Comparison of ENCODE assay signal across 17 cellular contexts in genomic region chr19:16032509-16033135, GRCh38.
"Had no signal": no experiment of that assay in that cellular context is flagged by ENCODE, and none has a peak within 500 bp of the region (broad histone marks: within the 10 kb centered on the region; RNA-seq: fewer than 3 reads in every experiment).

No MANE protein-coding gene starts in this region.

- H3K27ac ChIP-seq: cardiac muscle cell, foreskin keratinocyte, parathyroid adenoma, right lobe of liver had no signal

- H3K36me3 Mint-ChIP-seq: activated CD8-positive, alpha-beta memory T cell treated with anti-CD3 and anti-CD28 coated beads, Interleukin-2, amount 10 ng/mL, durations not matched to agents 7 days and 5 days; stimulated activated memory B cell treated with anti-CD40 and anti-IgM and Interleukin-4, amounts not matched to agents 10 μg/mL and 1 μg/mL and 100 μg/mL, for 72 hours had no signal

- FAIRE-seq: small intestine had no signal

- H3K27ac Mint-ChIP-seq: activated CD4-positive, alpha-beta T cell treated with anti-CD3 and anti-CD28 coated beads, Interleukin-2, amount 10 ng/mL, durations not matched to agents 7 days and 5 days; activated CD8-positive, alpha-beta memory T cell treated with anti-CD3 and anti-CD28 coated beads, Interleukin-2, amount 10 ng/mL, durations not matched to agents 7 days and 5 days; activated CD8-positive, alpha-beta T cell treated with anti-CD3 and anti-CD28 coated beads for 36 hours; activated naive CD4-positive, alpha-beta T cell treated with anti-CD3 and anti-CD28 coated beads for 36 hours; dendritic cell treated with granulocyte-macrophage colony-stimulating factor and Interleukin-4, amounts not matched to agents 40 ng/mL and 50 ng/mL, for 4 days; nephron progenitor cell; stimulated activated memory B cell treated with anti-CD40 and anti-IgM and Interleukin-4, amounts not matched to agents 10 μg/mL and 1 μg/mL and 100 μg/mL, for 72 hours had no signal

- H3K9ac ChIP-seq: parathyroid adenoma had no signal

- H3K27me3 ChIP-seq: cardiac muscle cell, foreskin keratinocyte, right lobe of liver had no signal

- H3K4me1 Mint-ChIP-seq: activated CD4-positive, alpha-beta T cell treated with anti-CD3 and anti-CD28 coated beads, Interleukin-2, amount 10 ng/mL, durations not matched to agents 7 days and 5 days; activated CD8-positive, alpha-beta memory T cell treated with anti-CD3 and anti-CD28 coated beads, Interleukin-2, amount 10 ng/mL, durations not matched to agents 7 days and 5 days; nephron progenitor cell had no signal

- H3K36me3 ChIP-seq: cardiac muscle cell, right lobe of liver had no signal

- H3K4me1 ChIP-seq: foreskin keratinocyte, parathyroid adenoma, right lobe of liver had no signal

- H3K4me3 Mint-ChIP-seq: activated CD4-positive, alpha-beta T cell treated with anti-CD3 and anti-CD28 coated beads, Interleukin-2, amount 10 ng/mL, durations not matched to agents 7 days and 5 days; activated CD8-positive, alpha-beta memory T cell treated with anti-CD3 and anti-CD28 coated beads, Interleukin-2, amount 10 ng/mL, durations not matched to agents 7 days and 5 days; activated CD8-positive, alpha-beta T cell treated with anti-CD3 and anti-CD28 coated beads for 36 hours; activated naive CD4-positive, alpha-beta T cell treated with anti-CD3 and anti-CD28 coated beads for 36 hours; dendritic cell treated with granulocyte-macrophage colony-stimulating factor and Interleukin-4, amounts not matched to agents 40 ng/mL and 50 ng/mL, for 4 days; nephron progenitor cell; stimulated activated memory B cell treated with anti-CD40 and anti-IgM and Interleukin-4, amounts not matched to agents 10 μg/mL and 1 μg/mL and 100 μg/mL, for 72 hours had no signal

- DNase-seq: activated CD4-positive, alpha-beta T cell treated with anti-CD3 and anti-CD28 coated beads, Interleukin-2, amount 10 ng/mL, durations not matched to agents 7 days and 5 days; activated CD8-positive, alpha-beta memory T cell treated with anti-CD3 and anti-CD28 coated beads, Interleukin-2, amount 10 ng/mL, durations not matched to agents 7 days and 5 days; activated CD8-positive, alpha-beta T cell treated with anti-CD3 and anti-CD28 coated beads for 36 hours; activated effector memory CD4-positive, alpha-beta T cell treated with Interleukin-2 at 50 U/mL for 16 hours; activated naive CD4-positive, alpha-beta T cell treated with anti-CD3 and anti-CD28 coated beads for 36 hours; activated T-cell treated with anti-CD3 and anti-CD28 coated beads, Interleukin-2, amount 50 U/mL, for 1 hour; effector CD4-positive, alpha-beta T cell; erythroblast; foreskin keratinocyte; nephron progenitor cell; small intestine; stimulated activated CD4-positive, alpha-beta T cell treated with anti-CD3 and anti-CD28 coated beads, Interleukin-15, amount 100 ng/mL, for 24 hours had no signal

- H3K27me3 Mint-ChIP-seq: activated CD4-positive, alpha-beta T cell treated with anti-CD3 and anti-CD28 coated beads, Interleukin-2, amount 10 ng/mL, durations not matched to agents 7 days and 5 days; activated CD8-positive, alpha-beta memory T cell treated with anti-CD3 and anti-CD28 coated beads, Interleukin-2, amount 10 ng/mL, durations not matched to agents 7 days and 5 days; activated CD8-positive, alpha-beta T cell treated with anti-CD3 and anti-CD28 coated beads for 36 hours; dendritic cell treated with granulocyte-macrophage colony-stimulating factor and Interleukin-4, amounts not matched to agents 40 ng/mL and 50 ng/mL, for 4 days; stimulated activated memory B cell treated with anti-CD40 and anti-IgM and Interleukin-4, amounts not matched to agents 10 μg/mL and 1 μg/mL and 100 μg/mL, for 72 hours had no signal

- H3K9me3 Mint-ChIP-seq: activated CD4-positive, alpha-beta T cell treated with anti-CD3 and anti-CD28 coated beads, Interleukin-2, amount 10 ng/mL, durations not matched to agents 7 days and 5 days; activated CD8-positive, alpha-beta T cell treated with anti-CD3 and anti-CD28 coated beads for 36 hours; activated naive CD4-positive, alpha-beta T cell treated with anti-CD3 and anti-CD28 coated beads for 36 hours; stimulated activated memory B cell treated with anti-CD40 and anti-IgM and Interleukin-4, amounts not matched to agents 10 μg/mL and 1 μg/mL and 100 μg/mL, for 72 hours had no signal

- H3K9me3 ChIP-seq: right lobe of liver had no signal

- H3K4me3 ChIP-seq: cardiac muscle cell, right lobe of liver had no signal
